ENCODE assay signal across 20 cellular contexts in genomic region chr4:51862199-51862598, GRCh38.
"Had no signal": no experiment of that assay in that cellular context is flagged by ENCODE, and none has a peak within 500 bp of the region (broad histone marks: within the 10 kb centered on the region; RNA-seq: fewer than 3 reads in every experiment).

No MANE protein-coding gene starts in this region.

- H3K27me3 ChIP-seq: SJSA1 had no signal

- DNase-seq: KBM-7, MV-4-11, NCI-H1092 treated with DMSO at 0.1 percent for 48 hours, NCI-H1436, NCI-H187, NCI-H2029, NCI-H2171 treated with DMSO at 0.1 percent for 48 hours, NCI-H345, NCI-H446 treated with DMSO at 0.1 percent for 48 hours, NCI-H510A treated with DMSO at 0.1 percent for 48 hours, NCI-H526, NCI-H82, Right ventricle myocardium superior, RPMI8226, SIG-M5 had no signal

- H3K9me3 ChIP-seq: SJSA1 had no signal

- H3K27ac ChIP-seq: HL-60, SJSA1, SK-N-MC had no signal

- H3K4me3 ChIP-seq: SJSA1, SK-N-MC had no signal

- FAIRE-seq: HTR-8/SVneo, RCC 7860 had no signal

- H3K4me1 ChIP-seq: SJSA1 had no signal
